ENCODE assay signal across 8 cellular contexts in the genomic region with DNA sequence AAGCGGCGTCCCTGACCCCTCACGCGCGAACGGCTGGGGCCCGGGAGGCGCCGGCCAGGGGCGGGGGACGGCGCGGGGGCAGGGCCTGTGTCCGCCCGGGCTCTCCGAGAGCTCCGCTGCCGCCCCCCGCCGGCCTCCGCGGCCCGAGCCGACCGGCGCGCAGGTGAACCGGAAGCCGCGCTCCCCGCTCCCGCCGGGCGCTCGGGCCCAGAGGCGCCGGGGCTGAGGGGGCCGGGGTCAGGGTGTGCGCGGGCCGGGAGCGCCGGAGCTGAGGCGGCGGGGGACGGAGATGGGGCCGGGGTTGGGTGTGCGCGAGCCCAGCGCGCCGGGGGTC. TPM values are rescaled to one million over a fixed set of nuclear protein-coding genes. Genes with fewer than 3 reads are reported as not detected.
DNase-seq lines count a peak whose midpoint lies in the region; ATAC-seq, FAIRE-seq and TF ChIP-seq lines count a peak whose summit lies in the region.

No MANE protein-coding gene starts in this region.

- H4K8ac ChIP-seq in H1 (ENCODE audit: extremely low read depth, insufficient read depth, low read length): no peak overlapping the region

- no peak overlapping the region for H3K18ac ChIP-seq in H1 (ENCODE audit: extremely low read depth, low read length)

- no peaks in the 10 kb centered on the region; a peak in 1 of 4 replicates for H3K79me2 ChIP-seq in H1 (ENCODE audit: control insufficient read depth in 1 of 2, insufficient read depth in 2 of 2, low read length in 2 of 2)

- no peak for TF ChIP-seq EP300 in H1 (IDR thresholded peaks at IDR 0.05; ENCODE audit: borderline replicate concordance in 1 of 2, low read depth in 2 of 2, low read length in 2 of 2)

- no peak overlapping the region for H2AK5ac ChIP-seq in H1 (ENCODE audit: low read depth, low read length)

- FAIRE-seq in H1 (lab: Jason Lieb, UNC): no peak

- no peak overlapping the region for H3K14ac ChIP-seq in H1 (ENCODE audit: insufficient read length)

- POLR2A ChIA-PET in H1 (lab: Charles Lee; ENCODE audit: partially characterized antibody): interaction anchor here (0.8 to 2.0 kb wide), 3 partner anchors 24 to 267 kb away, joined by 3 to 6 read pairs (median 4); a partner anchor contains a TSS

- no peak for TF ChIP-seq RAD21 in H1 (IDR thresholded peaks at IDR 0.05 in 1 of 2, conservative IDR thresholded peaks at IDR 0.05 in 1 of 2; ENCODE audit: low read depth in 2 of 2, low read length in 2 of 2)

- peaks cover 13% of the 10 kb centered on the region; the same call in 1 of the 2 replicates for H3K23me2 ChIP-seq in H1 (ENCODE audit: low read depth, low read length)

- H3K4me3 ChIP-seq in BE2C (ENCODE audit: low read depth, low read length): peak overlapping the region; percentile 44
- peak overlapping the region; percentile 69 to 99 (median 94) for H3K4me3 ChIP-seq in Peyer's patch
- peak overlapping the region; percentile 58 to 74 (median 66) for H3K4me3 ChIP-seq in H1 (ENCODE audit: extremely low read depth in 1 of 4, insufficient read depth in 2 of 4, low read depth in 3 of 4, low read length in 4 of 4)
- peak overlapping the region; percentile 56 for H3K4me3 ChIP-seq in mucosa of stomach (ENCODE audit: low read length)

- H3K9ac ChIP-seq in H1 (replicated peaks in 1 of 4; ENCODE audit: extremely low read depth in 1 of 4, low read depth in 3 of 4, low read length in 3 of 4) (peak overlapping the region in 1 of 4 experiments; percentile 66; a peak in 1 of 7 replicates), mucosa of stomach (ENCODE audit: low read length) (peak overlapping the region; percentile 69)

- H3K4me2 ChIP-seq in H1 (ENCODE audit: insufficient read depth in 1 of 2, low read depth in 2 of 2, low read length in 2 of 2): peak overlapping the region; percentile 83 to 95

- H2BK15ac ChIP-seq in H1 (ENCODE audit: low read length): no peak overlapping the region

- no peak overlapping the region for H3K56ac ChIP-seq in H1 (replicated peaks; ENCODE audit: insufficient read length, low read depth, low read length)

- H3K27ac ChIP-seq in Peyer's patch (peak overlapping the region; percentile 88 to 97 (median 94)), H1 (ENCODE audit: low read depth, low read length) (no peak overlapping the region)

- no peak overlapping the region for H2BK12ac ChIP-seq in H1 (ENCODE audit: low read depth, low read length)

- no peak overlapping the region for H2AFZ ChIP-seq in H1 (ENCODE audit: low read length)

- no peak overlapping the region for H2BK120ac ChIP-seq in H1 (replicated peaks; ENCODE audit: low read depth, low read length)

- no peak overlapping the region for H2BK20ac ChIP-seq in H1 (ENCODE audit: low read length)

- no peak for DNase-seq in BE2C
- DNase-seq in Peyer's patch: peak; percentile 31 to 69 (median 67)
- peak in 1 of 2 experiments; percentile 51 for DNase-seq in H1 (ENCODE audit: low read depth in 1 of 2, low spot score in 2 of 2)
- no peak for DNase-seq in Ammon's horn (ENCODE audit: low spot score)
- DNase-seq in cortex of kidney (lab: John Stamatoyannopoulos, UW): no peak

- H4K5ac ChIP-seq in H1 (ENCODE audit: insufficient read length, low read depth, low read length): no peak overlapping the region

- TF ChIP-seq CTCF in BE2C (IDR thresholded peaks at IDR 0.05; ENCODE audit: low read depth, low read length): no peak
- TF ChIP-seq CTCF in Peyer's patch (IDR thresholded peaks at IDR 0.05): no peak
- no peak for TF ChIP-seq CTCF in H1 (IDR thresholded peaks at IDR 0.05; ENCODE audit: control extremely low read depth in 1 of 3, insufficient read depth in 1 of 3, low read depth in 1 of 3, low read length in 3 of 3)

- H4K91ac ChIP-seq in H1 (replicated peaks; ENCODE audit: insufficient read length, low read length): no peak overlapping the region

- no peak for TF ChIP-seq POLR2A in Peyer's patch (IDR thresholded peaks at IDR 0.05)
- no peak for TF ChIP-seq POLR2A in H1 (IDR thresholded peaks at IDR 0.05; ENCODE audit: control extremely low read depth in 1 of 2, low read depth in 2 of 2, low read length in 2 of 2)

- H3K27me3 ChIP-seq in BE2C (peaks cover 13% of the 10 kb centered on the region), Peyer's patch (no peaks in the 10 kb centered on the region), H1 (replicated peaks in 1 of 4; ENCODE audit: control insufficient read depth in 3 of 4, extremely low read depth in 1 of 4, insufficient read depth in 3 of 4, low read length in 3 of 4) (peaks cover 2 to 30% (median 22%) of the 10 kb centered on the region in 4 experiments), mucosa of stomach (ENCODE audit: control insufficient read depth, insufficient read depth, low read length) (no peaks in the 10 kb centered on the region)

- 0% methylated on average over 15 of the region's 52 CpGs; no CpG with 5 or more reads in 1 of the 2 experiments for WGBS in H1 (ENCODE audit: extremely low coverage in 1 of 2, insufficient coverage in 1 of 2, insufficient read length in 1 of 2, insufficient replicate concordance in 2 of 2, low coverage in 1 of 2, low lambda C conversion rate in 2 of 2, missing lambda C conversion rate in 1 of 2), 2 experiments

- H2BK5ac ChIP-seq in H1 (ENCODE audit: low read depth, low read length): no peak overlapping the region

- H3K4me1 ChIP-seq in BE2C (no peaks in the 10 kb centered on the region), Peyer's patch (peaks cover 0 to 38% (median 6%) of the 10 kb centered on the region in 4 donors), H1 (replicated peaks in 1 of 4; ENCODE audit: control insufficient read depth in 3 of 4, insufficient read depth in 4 of 4, low read length in 3 of 4) (peaks cover 0 to 13% (median 0%) of the 10 kb centered on the region in 4 experiments; a peak in 3 of 7 replicates), mucosa of stomach (ENCODE audit: control insufficient read depth, insufficient read depth, low read length) (peaks cover 45% of the 10 kb centered on the region)

- H3K9me3 ChIP-seq in BE2C (no peaks in the 10 kb centered on the region), Peyer's patch (no peaks in the 10 kb centered on the region), H1 (ENCODE audit: insufficient read depth in 2 of 2, low read depth in 1 of 2, low read length in 1 of 2) (no peaks in the 10 kb centered on the region), mucosa of stomach (ENCODE audit: control insufficient read depth, low read length) (no peaks in the 10 kb centered on the region)

- H3K79me1 ChIP-seq in H1 (ENCODE audit: low read depth, low read length): peaks cover 10% of the 10 kb centered on the region; the same call in 1 of the 2 replicates

- peaks cover 12 to 14% of the 10 kb centered on the region in 2 experiments for H4K20me1 ChIP-seq in H1 (replicated peaks in 1 of 2; ENCODE audit: control insufficient read depth in 1 of 2, insufficient read depth in 2 of 2, low read length in 2 of 2)

- H3K23ac ChIP-seq in H1 (ENCODE audit: insufficient read length): no peak overlapping the region

- H3K36me3 ChIP-seq in BE2C (no peaks in the 10 kb centered on the region), Peyer's patch (no peaks in the 10 kb centered on the region), H1 (ENCODE audit: control insufficient read depth in 2 of 4, insufficient read depth in 4 of 4, low read length in 3 of 4) (no peaks in the 10 kb centered on the region; a peak in 1 of 8 replicates), mucosa of stomach (ENCODE audit: control insufficient read depth, insufficient read depth, low read length) (no peaks in the 10 kb centered on the region)

- H3K4ac ChIP-seq in H1 (replicated peaks; ENCODE audit: insufficient read length, low read depth, low read length): no peak overlapping the region

- CTCF ChIA-PET in H1 (lab: Charles Lee; ENCODE audit: partially characterized antibody): interaction anchor here (0.8 to 1.5 kb wide), 2 partner anchors 42 to 372 kb away, joined by 3 read pairs; no protein-coding TSS in a partner anchor

- ATAC-seq in GM21390 (IDR thresholded peaks at IDR 0.05; ENCODE audit: unreplicated experiment) (peak; percentile 53), HG03108 (IDR thresholded peaks at IDR 0.05; ENCODE audit: unreplicated experiment) (no peak)

TF ChIP-seq in H1, 55 proteins besides CTCF, POLR2A, EP300 and RAD21:
- TF ChIP-seq KDM4A (IDR thresholded peaks at IDR 0.05; ENCODE audit: low read depth, low read length, severe bottlenecking) (peak; percentile 18), PHF8 (conservative IDR thresholded peaks at IDR 0.05; ENCODE audit: low read depth, low read length) (peak; percentile 10; the same call in 1 of the 2 replicates), CREB1 (IDR thresholded peaks at IDR 0.05) (no peak)

RNA-seq across cellular contexts. Expression of a gene that starts 0.4 kb away (rescaled TPM):
- polyA plus RNA-seq in BE2C (2012; ENCODE audit: insufficient read depth, insufficient read length, low read depth): 0.85 TPM
- 100 to 1,000 TPM; 208 to 265 (median 238) TPM for total RNA-seq in Peyer's patch
- total RNA-seq in H1 (2021; fragmentation: NEBNext Ultra II Directional; extraction: Animal tissue kit (Norgen Biotek cat#: 25700)): 14.5 and 14.7 TPM in 2 replicates
- 11.2 and 16.1 TPM in 2 replicates for polyA plus RNA-seq in H1 (2011; rRNA removed)
- 15.5 TPM for polyA plus RNA-seq in H1 (2011; cell fraction: cytosol; rRNA removed)
- 101 TPM for polyA plus RNA-seq in H1 (2011; cell fraction: nucleus; rRNA removed)
- polyA plus RNA-seq in H1 (2012, experiment 1 of 2): 12.0 to 17.7 TPM (median 16.9 TPM) in 4 replicates
- polyA plus RNA-seq in H1 (2012, experiment 2 of 2): 15.1 TPM
- 8.5 TPM for polyA plus RNA-seq in H1 (2013, experiment 1 of 2)
- polyA plus RNA-seq in H1 (2013, experiment 2 of 2): 6.9 TPM
- polyA minus RNA-seq in H1 (2011; rRNA and poly(A)+ RNA removed): 14.0 and 15.2 TPM in 2 replicates
- polyA minus RNA-seq in H1 (2011; cell fraction: cytosol; rRNA and poly(A)+ RNA removed): 10.6 TPM
- polyA minus RNA-seq in H1 (2011; cell fraction: nucleus; rRNA and poly(A)+ RNA removed): 24.7 TPM

Comparison
In these comparisons a context has a peak if more than half of its experiments do, and no peak if none do; other contexts are left out.
1. DNase-seq: peak in Peyer's patch (3 of 3); none in BE2C (single experiment), Ammon's horn (single experiment) and cortex of kidney (single experiment).
2. H3K4me3 ChIP-seq: peak in every context shown above with its lines; median percentile 94 in Peyer's patch; 66 in H1; 56 in mucosa of stomach; 44 in BE2C.
3. RNA of a gene that starts 0.4 kb away (total RNA-seq): 208 to 265 TPM in Peyer's patch; 14.5 to 14.7 TPM in H1; every median in the first group is over 10 times any median in the second.